ENCODE assay signal across 27 cellular contexts in the genomic region with DNA sequence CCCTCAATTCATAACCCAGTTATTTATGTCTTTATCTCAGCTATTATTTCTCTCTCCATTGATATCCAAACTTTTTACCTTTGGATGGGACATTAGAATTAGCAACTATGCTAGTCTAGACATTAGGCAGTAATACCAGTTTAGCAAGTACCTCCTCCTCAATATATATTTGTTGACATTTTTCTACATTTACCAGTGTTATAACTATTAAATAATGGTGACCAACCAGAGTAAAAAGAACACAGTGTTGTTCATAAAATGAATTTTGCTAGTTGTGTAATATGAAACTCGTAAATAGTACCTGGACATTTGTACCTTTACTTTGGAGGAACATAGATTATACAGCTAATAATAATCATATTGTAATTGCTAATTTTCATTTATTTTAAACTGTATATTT.
"Had no signal": no experiment of that assay in that cellular context is flagged by ENCODE, and none has a peak within 500 bp of the region (broad histone marks: within the 10 kb centered on the region; RNA-seq: fewer than 3 reads in every experiment).

No MANE protein-coding gene starts in this region.

- ATAC-seq: stimulated activated effector memory CD8-positive, alpha-beta T cell treated with anti-CD3 and anti-CD28 coated beads, Interleukin-12 subunit alpha, Interleukin-12 subunit beta, amount 100 ng/mL, for 72 hours; stimulated activated memory B cell treated with anti-CD40 and anti-IgM and Interleukin-4, amounts not matched to agents 10 μg/mL and 1 μg/mL and 100 μg/mL, for 72 hours; stimulated activated naive B cell treated with anti-CD40 and anti-IgM and Interleukin-4, amounts not matched to agents 10 μg/mL and 1 μg/mL and 100 μg/mL, for 72 hours; stimulated activated naive CD8-positive, alpha-beta T cell treated with anti-CD3 and anti-CD28 coated beads, Interleukin-15, amount 100 ng/mL, for 72 hours; stimulated activated naive CD8-positive, alpha-beta T cell treated with anti-CD3 and anti-CD28 coated beads, Interleukin-15, Interleukin-2, amounts not matched to agents 100 U/mL and 50 U/mL, for 24 hours; upper lobe of right lung had no signal

- FAIRE-seq: urothelium cell line had no signal

- H3K4me3 ChIP-seq: stomach, suprapubic skin, testis, thoracic aorta, thyroid gland, tibial artery, tibial nerve, transverse colon, upper lobe of left lung, upper lobe of right lung, uterus, vagina had no signal

- DNase-seq: stimulated activated CD4-positive, alpha-beta T cell treated with anti-CD3 and anti-CD28 coated beads, Interleukin-2, amount 100 ng/mL, for 48 hours; stimulated activated CD4-positive, alpha-beta T cell treated with anti-CD3 and anti-CD28 coated beads, Interleukin-4, amount 100 ng/mL, for 1 hour; stimulated activated CD4-positive, alpha-beta T cell treated with anti-CD3 and anti-CD28 coated beads, Interleukin-4, amount 100 ng/mL, for 24 hours; stimulated activated CD4-positive, alpha-beta T cell treated with anti-CD3 and anti-CD28 coated beads, Interleukin-4, amount 100 ng/mL, for 4 hours; stimulated activated CD8-positive, alpha-beta memory T cell treated with anti-CD3 and anti-CD28 coated beads, Interleukin-4, amount 100 ng/mL, for 48 hours; stimulated activated naive B cell treated with anti-CD40 and anti-IgM and Interleukin-4, amounts not matched to agents 10 μg/mL and 1 μg/mL and 100 μg/mL, for 72 hours; stimulated activated naive CD4-positive, alpha-beta T cell; stimulated activated naive CD4-positive, alpha-beta T cell treated with Interleukin-2 at 50 U/mL for 16 hours; stimulated activated naive CD8-positive, alpha-beta T cell treated with anti-CD3 and anti-CD28 coated beads, Interleukin-15, amount 100 ng/mL, for 72 hours; stimulated activated naive CD8-positive, alpha-beta T cell treated with anti-CD3 and anti-CD28 coated beads, Interleukin-15, Interleukin-2, amounts not matched to agents 100 U/mL and 50 U/mL, for 24 hours; stomach; substantia nigra; testis; thyroid gland; tibial artery; transverse colon; trophoblast cell; upper lobe of left lung; upper lobe of right lung; uterus had no signal
